In the genomic region with DNA sequence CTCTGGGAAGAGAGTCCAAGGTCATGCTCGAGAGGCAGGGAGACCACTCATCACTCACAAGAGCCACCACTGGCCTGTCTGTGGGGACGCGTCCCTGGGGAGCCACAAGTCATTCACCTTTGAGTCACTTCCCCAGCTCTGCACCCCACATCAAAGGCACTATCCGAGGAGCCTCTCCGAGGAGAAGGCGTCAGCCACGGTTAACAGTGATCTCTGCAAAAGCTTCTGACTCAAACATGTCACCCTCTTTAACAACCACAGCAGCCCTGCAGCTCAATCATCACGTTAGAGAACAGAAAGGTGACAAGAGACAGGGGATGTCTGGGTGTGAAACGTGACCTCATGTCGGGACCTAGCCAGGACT, we compare ENCODE assay signal across 17 cellular contexts. TPM values are rescaled to one million over a fixed set of nuclear protein-coding genes. Genes with fewer than 3 reads are reported as not detected.
DNase-seq lines count a peak whose midpoint lies in the region; ATAC-seq and TF ChIP-seq lines count a peak whose summit lies in the region.
"Had no signal": no experiment of that assay in that cellular context is flagged by ENCODE, and none has a peak within 500 bp of the region (broad histone marks: within the 10 kb centered on the region; RNA-seq: fewer than 3 reads in every experiment).

No MANE protein-coding gene starts in this region.

- H3K36me3 Mint-ChIP-seq in activated B cell treated with CpG ODN at 0.5 μM for 24 hours (ENCODE audit: low read depth), result peaks cover 62% of the 10 kb centered on the region
- peaks cover 52% of the 10 kb centered on the region for H3K36me3 Mint-ChIP-seq in stimulated activated memory B cell treated with anti-CD40 and anti-IgM and Interleukin-4, amounts not matched to agents 10 μg/mL and 1 μg/mL and 100 μg/mL, for 72 hours

- CTCF ChIA-PET in activated B cell treated with CpG ODN at 0.5 μM for 24 hours (lab: Charles Lee), result no interaction called here

- DNase-seq in activated T-cell treated with anti-CD3 and anti-CD28 coated beads for 24 hours (ENCODE audit: low read depth) (peak; percentile 31), activated T-cell treated with anti-CD3 and anti-CD28 coated beads for 4 hours (no peak), activated B cell treated with CpG ODN at 0.5 μM for 24 hours (no peak), SKM-1 (lab: John Stamatoyannopoulos, UW; ENCODE audit: unreplicated experiment) (no peak), pons (ENCODE audit: low spot score) (no peak)
- DNase-seq in central memory CD4-positive, alpha-beta T cell, result peak; percentile 47
- DNase-seq: DMS 273 treated with DMSO at 0.1 percent for 48 hours, Kasumi-1, NCI-H187 treated with DMSO at 0.1 percent for 48 hours, NCI-H82, SIG-M5 had no signal

- intact Hi-C loops in activated B cell treated with CpG ODN at 0.5 μM for 24 hours (cut with micrococcal nuclease), result no loop called here

- ATAC-seq in activated B cell treated with CpG ODN at 0.5 μM for 24 hours (ENCODE audit: low read depth) (peak; percentile 25), HG03460 (IDR thresholded peaks at IDR 0.05; ENCODE audit: unreplicated experiment) (no peak)
- ATAC-seq in stimulated activated memory B cell treated with anti-CD40 and anti-IgM and Interleukin-4, amounts not matched to agents 10 μg/mL and 1 μg/mL and 100 μg/mL, for 72 hours, result peak; percentile 84
- ATAC-seq: sciatic nerve had no signal

- H3K4me3 Mint-ChIP-seq in activated B cell treated with CpG ODN at 0.5 μM for 24 hours, result no peak overlapping the region
- no peak overlapping the region for H3K4me3 Mint-ChIP-seq in stimulated activated memory B cell treated with anti-CD40 and anti-IgM and Interleukin-4, amounts not matched to agents 10 μg/mL and 1 μg/mL and 100 μg/mL, for 72 hours
- H3K4me3 Mint-ChIP-seq: brain had no signal

- no peaks in the 10 kb centered on the region for H3K27me3 Mint-ChIP-seq in activated B cell treated with CpG ODN at 0.5 μM for 24 hours
- H3K27me3 Mint-ChIP-seq in stimulated activated memory B cell treated with anti-CD40 and anti-IgM and Interleukin-4, amounts not matched to agents 10 μg/mL and 1 μg/mL and 100 μg/mL, for 72 hours, result no peaks in the 10 kb centered on the region
- H3K27me3 Mint-ChIP-seq: brain had no signal

- no peaks in the 10 kb centered on the region for H3K9me3 Mint-ChIP-seq in activated B cell treated with CpG ODN at 0.5 μM for 24 hours
- H3K9me3 Mint-ChIP-seq in stimulated activated memory B cell treated with anti-CD40 and anti-IgM and Interleukin-4, amounts not matched to agents 10 μg/mL and 1 μg/mL and 100 μg/mL, for 72 hours, result no peaks in the 10 kb centered on the region
- H3K9me3 Mint-ChIP-seq: brain had no signal

- TF ChIP-seq CTCF in activated B cell treated with CpG ODN at 0.5 μM for 24 hours (IDR thresholded peaks at IDR 0.05), result no peak

- POLR2A ChIA-PET in activated B cell treated with CpG ODN at 0.5 μM for 24 hours (lab: Charles Lee), result no interaction called here

- peaks cover 8% of the 10 kb centered on the region for H3K4me1 Mint-ChIP-seq in activated B cell treated with CpG ODN at 0.5 μM for 24 hours
- H3K4me1 Mint-ChIP-seq in stimulated activated memory B cell treated with anti-CD40 and anti-IgM and Interleukin-4, amounts not matched to agents 10 μg/mL and 1 μg/mL and 100 μg/mL, for 72 hours, result peaks cover 26% of the 10 kb centered on the region

- no peak overlapping the region for H3K27ac Mint-ChIP-seq in activated B cell treated with CpG ODN at 0.5 μM for 24 hours
- H3K27ac Mint-ChIP-seq in stimulated activated memory B cell treated with anti-CD40 and anti-IgM and Interleukin-4, amounts not matched to agents 10 μg/mL and 1 μg/mL and 100 μg/mL, for 72 hours, result peak overlapping the region; percentile 74
- H3K27ac Mint-ChIP-seq: brain had no signal

RNA-seq across cellular contexts. Expression of a gene that starts 9.0 kb away (rescaled TPM):
- 40.3 and 43.3 TPM in 2 replicates for total RNA-seq in activated B cell treated with CpG ODN at 0.5 μM for 24 hours

RNA-seq across cellular contexts. Expression of a gene that starts 14.8 kb away (rescaled TPM):
- 2.8 and 3.8 TPM in 2 replicates for total RNA-seq in activated B cell treated with CpG ODN at 0.5 μM for 24 hours

RNA-seq across cellular contexts. Expression of a gene that starts 35.1 kb away (rescaled TPM):
- not detected in 2 replicates for total RNA-seq in activated B cell treated with CpG ODN at 0.5 μM for 24 hours
- total RNA-seq: A673, sciatic nerve, upper lobe of left lung had no signal

Comparison
In these comparisons a context has a peak if more than half of its experiments do, and no peak if none do; other contexts are left out.
1. DNase-seq: peak in activated T-cell treated with anti-CD3 and anti-CD28 coated beads for 24 hours (single experiment) and central memory CD4-positive, alpha-beta T cell (single experiment); none in activated T-cell treated with anti-CD3 and anti-CD28 coated beads for 4 hours (single experiment), activated B cell treated with CpG ODN at 0.5 μM for 24 hours (single experiment), SKM-1 (single experiment) and pons (single experiment).